15 cellular contexts compared by ENCODE assay signal in genomic region chr3:4413467-4413866, GRCh38.
"Had no signal": no experiment of that assay in that cellular context is flagged by ENCODE, and none has a peak within 500 bp of the region (broad histone marks: within the 10 kb centered on the region; RNA-seq: fewer than 3 reads in every experiment).

No MANE protein-coding gene starts in this region.

- H3K4me3 Mint-ChIP-seq: activated CD4-positive, alpha-beta T cell treated with anti-CD3 and anti-CD28 coated beads, Interleukin-2, amount 10 ng/mL, durations not matched to agents 24 days and 14 days; activated T-helper 1 cell treated with anti-CD3 and anti-CD28 coated beads, Interleukin-12 subunit alpha, Interleukin-12 subunit beta, Interleukin-2, Interleukin-4 antibody, amounts not matched to agents 30 ng/mL and 10 ng/mL and 1 ng/mL, durations not matched to agents 14 hours and 24 hours and 36 hours; neural crest cell; type B pancreatic cell; WTC11 had no signal

- DNase-seq: activated CD4-positive, alpha-beta T cell treated with anti-CD3 and anti-CD28 coated beads, Interleukin-2, amount 10 ng/mL, durations not matched to agents 24 days and 14 days; activated naive CD4-positive, alpha-beta T cell treated with Interleukin-2 at 50 U/mL for 16 hours; amniotic stem cell; brain microvascular endothelial cell; esophagus squamous epithelium; hippocampal formation; kidney glomerular epithelial cell; stimulated activated CD4-positive, alpha-beta T cell treated with anti-CD3 and anti-CD28 coated beads, Interleukin-2, amount 100 ng/mL, for 48 hours; stimulated activated naive CD8-positive, alpha-beta T cell treated with anti-CD3 and anti-CD28 coated beads, Interleukin-15, Interleukin-2, amounts not matched to agents 100 U/mL and 50 U/mL, for 24 hours; T-helper 1 cell had no signal

- H3K9me3 Mint-ChIP-seq: activated CD4-positive, alpha-beta T cell treated with anti-CD3 and anti-CD28 coated beads, Interleukin-2, amount 10 ng/mL, durations not matched to agents 24 days and 14 days; activated T-helper 1 cell treated with anti-CD3 and anti-CD28 coated beads, Interleukin-12 subunit alpha, Interleukin-12 subunit beta, Interleukin-2, Interleukin-4 antibody, amounts not matched to agents 30 ng/mL and 10 ng/mL and 1 ng/mL, durations not matched to agents 14 hours and 24 hours and 36 hours; neural crest cell; type B pancreatic cell; WTC11 had no signal

- ATAC-seq: stimulated activated naive CD8-positive, alpha-beta T cell treated with anti-CD3 and anti-CD28 coated beads, Interleukin-15, Interleukin-2, amounts not matched to agents 100 U/mL and 50 U/mL, for 24 hours; WTC11 had no signal

- H3K27ac ChIP-seq: brain microvascular endothelial cell, esophagus squamous epithelium, suprapubic skin had no signal

- H3K27me3 Mint-ChIP-seq: activated CD4-positive, alpha-beta T cell treated with anti-CD3 and anti-CD28 coated beads, Interleukin-2, amount 10 ng/mL, durations not matched to agents 24 days and 14 days; type B pancreatic cell had no signal

- H3K36me3 ChIP-seq: brain microvascular endothelial cell had no signal

- H3K4me3 ChIP-seq: esophagus squamous epithelium, suprapubic skin had no signal

- H3K27ac Mint-ChIP-seq: activated CD4-positive, alpha-beta T cell treated with anti-CD3 and anti-CD28 coated beads, Interleukin-2, amount 10 ng/mL, durations not matched to agents 24 days and 14 days; activated T-helper 1 cell treated with anti-CD3 and anti-CD28 coated beads, Interleukin-12 subunit alpha, Interleukin-12 subunit beta, Interleukin-2, Interleukin-4 antibody, amounts not matched to agents 30 ng/mL and 10 ng/mL and 1 ng/mL, durations not matched to agents 14 hours and 24 hours and 36 hours; type B pancreatic cell; WTC11 had no signal

- H3K27me3 ChIP-seq: brain microvascular endothelial cell, esophagus squamous epithelium, suprapubic skin had no signal

- H3K4me1 Mint-ChIP-seq: neural crest cell, WTC11 had no signal

- H3K9me3 ChIP-seq: esophagus squamous epithelium, suprapubic skin had no signal
